ENCODE assay signal across 31 cellular contexts in genomic region chr6:89917801-89918366, GRCh38. TPM values are rescaled to one million over a fixed set of nuclear protein-coding genes. Genes with fewer than 3 reads are reported as not detected.
"Had no signal": no experiment of that assay in that cellular context is flagged by ENCODE, and none has a peak within 500 bp of the region (broad histone marks: within the 10 kb centered on the region; RNA-seq: fewer than 3 reads in every experiment).

No MANE protein-coding gene starts in this region.

- H3K4me1 Mint-ChIP-seq: activated T-helper 17 cell treated with anti-CD3 and anti-CD28 coated beads, Interleukin-2, amount 50 U/mL, for 72 hours had no signal

- H3K4me1 ChIP-seq: ascending aorta, breast epithelium, SJCRH30 had no signal

- H3K4me3 Mint-ChIP-seq: activated CD4-positive, alpha-beta T cell treated with anti-CD3 and anti-CD28 coated beads for 36 hours; activated CD4-positive, alpha-beta T cell treated with anti-CD3 and anti-CD28 coated beads, Interleukin-2, amount 10 ng/mL, durations not matched to agents 7 days and 5 days; activated CD8-positive, alpha-beta T cell treated with anti-CD3 and anti-CD28 coated beads, Interleukin-2, amount 10 ng/mL, durations not matched to agents 7 days and 5 days; activated naive CD8-positive, alpha-beta T cell treated with anti-CD3 and anti-CD28 coated beads for 36 hours; activated T-helper 17 cell treated with anti-CD3 and anti-CD28 coated beads, Interleukin-2, amount 50 U/mL, for 72 hours had no signal

- ATAC-seq: activated CD4-positive, alpha-beta T cell treated with anti-CD3 and anti-CD28 coated beads for 36 hours; activated CD4-positive, CD25-positive, alpha-beta regulatory T cell treated with anti-CD3 and anti-CD28 coated beads, Interleukin-2, amount 50 U/mL, for 24 hours; activated CD8-positive, alpha-beta T cell treated with anti-CD3 and anti-CD28 coated beads, Interleukin-2, amount 10 ng/mL, durations not matched to agents 7 days and 5 days; activated T-helper 17 cell treated with anti-CD3 and anti-CD28 coated beads, Interleukin-2, amount 50 U/mL, for 72 hours; Panc1 had no signal

- H3K27ac Mint-ChIP-seq: activated CD4-positive, alpha-beta T cell treated with anti-CD3 and anti-CD28 coated beads for 36 hours; activated CD4-positive, alpha-beta T cell treated with anti-CD3 and anti-CD28 coated beads, Interleukin-2, amount 10 ng/mL, durations not matched to agents 7 days and 5 days; activated CD8-positive, alpha-beta T cell treated with anti-CD3 and anti-CD28 coated beads, Interleukin-2, amount 10 ng/mL, durations not matched to agents 7 days and 5 days; activated naive CD8-positive, alpha-beta T cell treated with anti-CD3 and anti-CD28 coated beads for 36 hours; activated T-helper 17 cell treated with anti-CD3 and anti-CD28 coated beads, Interleukin-2, amount 50 U/mL, for 72 hours had no signal

- H3K4me3 ChIP-seq: ascending aorta, breast epithelium, SJCRH30, SK-N-MC had no signal

- H3K27me3 ChIP-seq: ascending aorta, SJCRH30 had no signal

- H3K27ac ChIP-seq: ascending aorta, breast epithelium, SJCRH30, SK-N-MC had no signal

- H3K36me3 ChIP-seq: ascending aorta, breast epithelium, SJCRH30 had no signal

- H3K27me3 Mint-ChIP-seq: activated CD4-positive, alpha-beta T cell treated with anti-CD3 and anti-CD28 coated beads, Interleukin-2, amount 10 ng/mL, durations not matched to agents 7 days and 5 days; activated naive CD8-positive, alpha-beta T cell treated with anti-CD3 and anti-CD28 coated beads for 36 hours had no signal

- H3K9me3 ChIP-seq: SJCRH30 had no signal

- DNase-seq: activated CD4-positive, alpha-beta T cell treated with anti-CD3 and anti-CD28 coated beads for 36 hours; activated CD4-positive, alpha-beta T cell treated with anti-CD3 and anti-CD28 coated beads, Interleukin-2, amount 10 ng/mL, durations not matched to agents 7 days and 5 days; activated CD4-positive, alpha-beta T cell treated with anti-CD3 and anti-CD28 coated beads, Interleukin-2, amount 50 U/mL, for 48 hours; activated CD8-positive, alpha-beta memory T cell treated with anti-CD3 and anti-CD28 coated beads, Interleukin-2, amount 50 U/mL, for 4 hours; activated CD8-positive, alpha-beta T cell treated with anti-CD3 and anti-CD28 coated beads, Interleukin-2, amount 10 ng/mL, durations not matched to agents 7 days and 5 days; activated effector memory CD4-positive, alpha-beta T cell treated with anti-CD3 and anti-CD28 coated beads, Interleukin-2, amount 50 U/mL, for 16 hours; activated naive CD4-positive, alpha-beta T cell; activated naive CD4-positive, alpha-beta T cell treated with anti-CD3 and anti-CD28 coated beads, Interleukin-2, amount 50 U/mL, for 16 hours; activated naive CD8-positive, alpha-beta T cell treated with anti-CD3 and anti-CD28 coated beads for 36 hours; activated T-cell treated with anti-CD3 and anti-CD28 coated beads for 4 hours; activated T-cell treated with anti-CD3 and anti-CD28 coated beads, Interleukin-2, amount 50 U/mL, for 48 hours; amniotic stem cell; NCI-H1105; NCI-H1417 treated with DMSO at 0.1 percent for 48 hours; NCI-H1930; NCI-H2081 treated with DMSO at 0.1 percent for 48 hours; NCI-H345; NCI-H524 treated with DMSO at 0.1 percent for 48 hours; SHP77; SJCRH30; T1000 had no signal

RNA-seq across cellular contexts. Expression of gene GJA10, which starts 23.6 kb away (rescaled TPM):
- total RNA-seq: activated CD4-positive, alpha-beta T cell treated with anti-CD3 and anti-CD28 coated beads for 36 hours; activated CD4-positive, alpha-beta T cell treated with anti-CD3 and anti-CD28 coated beads, Interleukin-2, amount 10 ng/mL, durations not matched to agents 7 days and 5 days; activated CD8-positive, alpha-beta T cell treated with anti-CD3 and anti-CD28 coated beads, Interleukin-2, amount 10 ng/mL, durations not matched to agents 7 days and 5 days; activated naive CD8-positive, alpha-beta T cell treated with anti-CD3 and anti-CD28 coated beads for 36 hours; activated T-helper 17 cell treated with anti-CD3 and anti-CD28 coated beads, Interleukin-2, amount 50 U/mL, for 72 hours; ascending aorta; breast epithelium; cardiac septum; MCF 10A; NCI-H460; RPMI7951; SJCRH30 had no signal
